12 cellular contexts compared by ENCODE assay signal in genomic region chr7:88759956-88760515, GRCh38. TPM values are rescaled to one million over a fixed set of nuclear protein-coding genes. Genes with fewer than 3 reads are reported as not detected.
A peak's percentile ranks its signal among the peaks of the same experiment; 100 is the strongest.
DNase-seq lines count a peak whose midpoint lies in the region; ATAC-seq and TF ChIP-seq lines count a peak whose summit lies in the region.
"Had no signal": no experiment of that assay in that cellular context is flagged by ENCODE, and none has a peak within 500 bp of the region (broad histone marks: within the 10 kb centered on the region; RNA-seq: fewer than 3 reads in every experiment).

No MANE protein-coding gene starts in this region.

- H3K9me3 Mint-ChIP-seq in nephron (no peaks in the 10 kb centered on the region), immature natural killer cell (peaks cover 0 to 28% (median 6%) of the 10 kb centered on the region in 6 donors)
- H3K9me3 Mint-ChIP-seq in CD4-positive, alpha-beta T cell: no peaks in the 10 kb centered on the region

- WGBS in right cardiac atrium: 12% methylated on average over 17 of the region's 17 CpGs

- ATAC-seq in right cardiac atrium (no peak), Right ventricle myocardium inferior (no peak), HG03342 (IDR thresholded peaks at IDR 0.05; ENCODE audit: unreplicated experiment) (no peak)
- ATAC-seq in CD4-positive, alpha-beta T cell (ENCODE audit: poor library complexity): no peak

- no peak for DNase-seq in right cardiac atrium
- DNase-seq in Right ventricle myocardium inferior (ENCODE audit: missing footprints): no peak
- peak; percentile 8 for DNase-seq in dermis blood vessel endothelial cell
- DNase-seq in stimulated activated CD4-positive, alpha-beta T cell treated with anti-CD3 and anti-CD28 coated beads, Interleukin-4, amount 100 ng/mL, for 1 hour: no peak
- DNase-seq in immature natural killer cell: no peak
- no peak for DNase-seq in CD4-positive, alpha-beta T cell
- DNase-seq: NCI-H187 treated with DMSO at 0.1 percent for 48 hours; stimulated activated CD4-positive, alpha-beta T cell treated with anti-CD3 and anti-CD28 coated beads, Interleukin-12 subunit alpha, Interleukin-12 subunit beta, amount 100 ng/mL, for 4 hours had no signal

- POLR2A ChIA-PET in CD4-positive, alpha-beta T cell (lab: Charles Lee): no interaction called here

- H3K27me3 ChIP-seq in right cardiac atrium (ENCODE audit: control insufficient read depth, insufficient read depth): no peaks in the 10 kb centered on the region
- peaks cover 37% of the 10 kb centered on the region for H3K27me3 ChIP-seq in CD4-positive, alpha-beta T cell (ENCODE audit: control insufficient read depth, insufficient read depth, low read length)

- peak overlapping the region; percentile 51 for H3K4me3 ChIP-seq in right cardiac atrium (ENCODE audit: low read length)

- CTCF ChIA-PET in CD4-positive, alpha-beta T cell (lab: Charles Lee): no interaction called here

- H3K4me1 Mint-ChIP-seq in nephron (peaks cover 8% of the 10 kb centered on the region), immature natural killer cell (no peaks in the 10 kb centered on the region)
- H3K4me1 Mint-ChIP-seq in CD4-positive, alpha-beta T cell (ENCODE audit: low read depth): no peaks in the 10 kb centered on the region

- no peak for TF ChIP-seq CTCF in nephron (IDR thresholded peaks at IDR 0.05; ENCODE audit: unreplicated experiment in 3 of 3)
- no peak for TF ChIP-seq CTCF in CD4-positive, alpha-beta T cell (IDR thresholded peaks at IDR 0.05)

- H3K27ac Mint-ChIP-seq in nephron: no peak overlapping the region
- no peak overlapping the region for H3K27ac Mint-ChIP-seq in immature natural killer cell
- H3K27ac Mint-ChIP-seq in CD4-positive, alpha-beta T cell: no peak overlapping the region
- H3K27ac Mint-ChIP-seq: CD14-positive monocyte had no signal

- H3K27me3 Mint-ChIP-seq in nephron (ENCODE audit: low read depth) (peaks cover 72% of the 10 kb centered on the region), immature natural killer cell (ENCODE audit: low read depth in 3 of 3) (peaks cover 2 to 13% (median 10%) of the 10 kb centered on the region in 3 donors)
- H3K27me3 Mint-ChIP-seq in CD4-positive, alpha-beta T cell: peaks cover 58% of the 10 kb centered on the region

- no peaks in the 10 kb centered on the region for H3K4me1 ChIP-seq in right cardiac atrium (ENCODE audit: control insufficient read depth, insufficient read depth, low read length)

- no peaks in the 10 kb centered on the region for H3K9me3 ChIP-seq in right cardiac atrium (ENCODE audit: control insufficient read depth, low read length)
- H3K9me3 ChIP-seq in CD4-positive, alpha-beta T cell (ENCODE audit: control insufficient read depth, low read length): no peaks in the 10 kb centered on the region

- H3K36me3 Mint-ChIP-seq in nephron (ENCODE audit: low read depth) (no peaks in the 10 kb centered on the region), immature natural killer cell (no peaks in the 10 kb centered on the region)
- no peaks in the 10 kb centered on the region for H3K36me3 Mint-ChIP-seq in CD4-positive, alpha-beta T cell (ENCODE audit: low read depth)
- H3K36me3 Mint-ChIP-seq: CD14-positive monocyte had no signal

- intact Hi-C loops in right cardiac atrium (cut with DNase I): no loop called here
- intact Hi-C loops in Right ventricle myocardium inferior (cut with DNase I): no loop called here
- intact Hi-C loops in CD4-positive, alpha-beta T cell (cut with DNase I, micrococcal nuclease): no loop called here

- no peak overlapping the region for H3K27ac ChIP-seq in right cardiac atrium (ENCODE audit: low read length)
- H3K27ac ChIP-seq in CD4-positive, alpha-beta T cell (ENCODE audit: low read depth, low read length): no peak overlapping the region

- H3K4me3 Mint-ChIP-seq in nephron: peak overlapping the region; percentile 85 to 88 (median 85)
- H3K4me3 Mint-ChIP-seq in immature natural killer cell: no peak overlapping the region
- no peak overlapping the region for H3K4me3 Mint-ChIP-seq in CD4-positive, alpha-beta T cell

RNA-seq across cellular contexts. Expression of gene ZNF804B, which starts 0.5 kb away (rescaled TPM):
- total RNA-seq in right cardiac atrium: under 1 TPM; 0.14 to 0.48 (median 0.20) TPM
- 0.02 TPM for polyA plus RNA-seq in right cardiac atrium
- not detected for total RNA-seq in Right ventricle myocardium inferior
- not detected in 2 replicates for total RNA-seq in dermis blood vessel endothelial cell
- polyA plus RNA-seq in immature natural killer cell: not detected
- not detected for total RNA-seq in CD4-positive, alpha-beta T cell
- total RNA-seq: lung microvascular endothelial cell had no signal
- polyA plus RNA-seq: CD14-positive monocyte had no signal

RNA-seq across cellular contexts. Expression of gene TEX47, which starts 35.5 kb away (rescaled TPM):
- total RNA-seq in right cardiac atrium: not detected
- not detected for polyA plus RNA-seq in right cardiac atrium
- not detected for total RNA-seq in Right ventricle myocardium inferior
- total RNA-seq in dermis blood vessel endothelial cell: not detected in 2 replicates
- polyA plus RNA-seq in immature natural killer cell: not detected
- not detected for total RNA-seq in CD4-positive, alpha-beta T cell
- total RNA-seq: lung microvascular endothelial cell had no signal
- polyA plus RNA-seq: CD14-positive monocyte had no signal

Comparison
In these comparisons a context has a peak if more than half of its experiments do, and no peak if none do; other contexts are left out.
1. H3K4me3 Mint-ChIP-seq: peak in nephron (3 of 3); none in immature natural killer cell (0 of 5) and CD4-positive, alpha-beta T cell (single experiment).